ENCODE assay signal across 1 cellular context in the genomic region with DNA sequence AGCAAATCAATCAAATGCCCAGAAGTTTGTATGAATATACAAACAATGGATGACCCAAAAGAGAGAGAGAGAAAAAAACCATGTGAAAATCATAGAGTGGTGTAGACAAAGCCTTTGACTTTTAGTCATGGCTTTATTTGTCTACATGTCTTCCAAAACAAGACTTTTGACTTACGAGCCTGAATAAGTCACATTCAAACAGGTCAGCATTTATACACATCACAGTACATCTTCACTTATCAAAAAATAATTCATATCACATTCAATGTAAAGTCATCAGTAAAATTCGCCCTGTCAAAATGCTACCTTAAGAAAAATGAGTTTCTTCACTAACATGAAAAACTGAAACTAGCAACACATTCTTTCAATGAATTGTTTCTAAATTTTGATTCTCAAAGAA.
A peak's percentile ranks its signal among the peaks of the same experiment; 100 is the strongest.
TF ChIP-seq lines count a peak whose summit lies in the region.

No MANE protein-coding gene starts in this region.

TF ChIP-seq in K562, 482 proteins besides CTCF, POLR2A, EP300 and RAD21:
- TF ChIP-seq ZNF143 (CRISPR knock-in tag; IDR thresholded peaks at IDR 0.05) (no peak), CEBPB (tag; IDR thresholded peaks at IDR 0.05) (no peak), ZNF79 (CRISPR knock-in tag; IDR thresholded peaks at IDR 0.05; ENCODE audit: low read depth) (no peak), ZNF277 (CRISPR knock-in tag; IDR thresholded peaks at IDR 0.05; ENCODE audit: borderline replicate concordance) (no peak), HLTF (IDR thresholded peaks at IDR 0.05) (no peak), ZNF316 (IDR thresholded peaks at IDR 0.05) (peak; percentile 48; the same call in 1 of the 2 replicates), ZNF445 (CRISPR knock-in tag; IDR thresholded peaks at IDR 0.05; ENCODE audit: low read depth) (no peak), KLF6 (CRISPR knock-in tag; IDR thresholded peaks at IDR 0.05; ENCODE audit: borderline replicate concordance) (no peak)
